In the genomic region with DNA sequence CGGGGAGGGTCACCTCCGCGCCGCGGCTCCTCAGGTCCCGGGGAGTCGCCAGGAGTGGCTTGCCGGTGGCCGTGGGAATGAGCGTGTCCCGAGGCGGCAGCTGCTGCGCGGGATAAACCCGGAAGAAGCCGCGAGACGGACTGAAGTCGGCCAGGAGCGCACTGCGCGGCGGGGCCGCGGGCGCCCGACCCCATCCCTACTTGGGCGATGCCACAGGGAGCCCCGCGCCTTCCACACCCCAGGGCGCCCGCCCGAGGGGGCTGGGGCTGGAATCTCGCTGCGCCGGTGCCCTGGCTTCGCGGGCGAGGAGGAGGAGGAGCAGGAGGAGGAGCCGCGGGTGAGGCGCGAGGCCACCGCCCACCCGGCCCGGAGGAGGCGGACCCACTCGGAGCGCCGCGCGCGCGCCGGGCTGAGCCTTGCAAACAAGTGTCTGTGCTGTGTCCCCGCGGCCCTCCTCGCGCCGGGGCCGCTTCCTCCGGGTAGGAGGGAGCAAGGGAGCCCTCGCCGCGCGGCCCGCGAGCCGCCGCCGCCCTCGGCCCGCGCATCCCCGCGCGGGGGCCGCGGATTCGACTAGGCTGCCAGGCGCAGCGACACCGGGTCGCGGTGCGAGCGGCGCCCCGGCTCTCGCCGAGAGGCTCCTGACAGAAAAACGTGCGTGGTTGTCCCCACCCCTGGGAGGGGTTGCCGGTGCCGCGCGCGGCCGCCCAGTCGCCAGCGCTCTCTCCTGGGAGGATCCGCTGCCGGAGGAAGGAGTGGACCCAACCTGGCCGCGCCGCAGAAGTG, we compare ENCODE assay signal across 1 cellular context.
TF ChIP-seq lines count a peak whose summit lies in the region.

A gene (plus strand): TSS at position 412 of the 783 bp plus-strand sequence.

TF ChIP-seq in K562, 482 proteins besides CTCF, POLR2A, EP300 and RAD21 (continued from another document and continues in another):
- peak; percentile 67 for TF ChIP-seq ZFX (CRISPR knock-in tag; IDR thresholded peaks at IDR 0.05)
- TF ChIP-seq FOXK1 (CRISPR knock-in tag; IDR thresholded peaks at IDR 0.05; ENCODE audit: borderline replicate concordance): no peak
- TF ChIP-seq ATF7 (IDR thresholded peaks at IDR 0.05): peak; percentile 41; the same call in 1 of the 2 replicates
- TF ChIP-seq RFX7 (CRISPR knock-in tag; IDR thresholded peaks at IDR 0.05): no peak
- TF ChIP-seq, protein P1, sequence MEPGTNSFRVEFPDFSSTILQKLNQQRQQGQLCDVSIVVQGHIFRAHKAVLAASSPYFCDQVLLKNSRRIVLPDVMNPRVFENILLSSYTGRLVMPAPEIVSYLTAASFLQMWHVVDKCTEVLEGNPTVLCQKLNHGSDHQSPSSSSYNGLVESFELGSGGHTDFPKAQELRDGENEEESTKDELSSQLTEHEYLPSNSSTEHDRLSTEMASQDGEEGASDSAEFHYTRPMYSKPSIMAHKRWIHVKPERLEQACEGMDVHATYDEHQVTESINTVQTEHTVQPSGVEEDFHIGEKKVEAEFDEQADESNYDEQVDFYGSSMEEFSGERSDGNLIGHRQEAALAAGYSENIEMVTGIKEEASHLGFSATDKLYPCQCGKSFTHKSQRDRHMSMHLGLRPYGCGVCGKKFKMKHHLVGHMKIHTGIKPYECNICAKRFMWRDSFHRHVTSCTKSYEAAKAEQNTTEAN (CRISPR knock-in tag; IDR thresholded peaks at IDR 0.05): no peak
- TF ChIP-seq, protein P2, sequence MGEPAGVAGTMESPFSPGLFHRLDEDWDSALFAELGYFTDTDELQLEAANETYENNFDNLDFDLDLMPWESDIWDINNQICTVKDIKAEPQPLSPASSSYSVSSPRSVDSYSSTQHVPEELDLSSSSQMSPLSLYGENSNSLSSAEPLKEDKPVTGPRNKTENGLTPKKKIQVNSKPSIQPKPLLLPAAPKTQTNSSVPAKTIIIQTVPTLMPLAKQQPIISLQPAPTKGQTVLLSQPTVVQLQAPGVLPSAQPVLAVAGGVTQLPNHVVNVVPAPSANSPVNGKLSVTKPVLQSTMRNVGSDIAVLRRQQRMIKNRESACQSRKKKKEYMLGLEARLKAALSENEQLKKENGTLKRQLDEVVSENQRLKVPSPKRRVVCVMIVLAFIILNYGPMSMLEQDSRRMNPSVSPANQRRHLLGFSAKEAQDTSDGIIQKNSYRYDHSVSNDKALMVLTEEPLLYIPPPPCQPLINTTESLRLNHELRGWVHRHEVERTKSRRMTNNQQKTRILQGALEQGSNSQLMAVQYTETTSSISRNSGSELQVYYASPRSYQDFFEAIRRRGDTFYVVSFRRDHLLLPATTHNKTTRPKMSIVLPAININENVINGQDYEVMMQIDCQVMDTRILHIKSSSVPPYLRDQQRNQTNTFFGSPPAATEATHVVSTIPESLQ (CRISPR knock-in tag; IDR thresholded peaks at IDR 0.05): no peak; the same call in 1 of the 2 replicates
- TF ChIP-seq SMARCA4 (IDR thresholded peaks at IDR 0.05): no peak
- TF ChIP-seq PURB (CRISPR knock-in tag; IDR thresholded peaks at IDR 0.05; ENCODE audit: low read depth): no peak
- TF ChIP-seq HOXB6 (CRISPR knock-in tag; IDR thresholded peaks at IDR 0.05; ENCODE audit: borderline replicate concordance): no peak
- TF ChIP-seq, protein P3, sequence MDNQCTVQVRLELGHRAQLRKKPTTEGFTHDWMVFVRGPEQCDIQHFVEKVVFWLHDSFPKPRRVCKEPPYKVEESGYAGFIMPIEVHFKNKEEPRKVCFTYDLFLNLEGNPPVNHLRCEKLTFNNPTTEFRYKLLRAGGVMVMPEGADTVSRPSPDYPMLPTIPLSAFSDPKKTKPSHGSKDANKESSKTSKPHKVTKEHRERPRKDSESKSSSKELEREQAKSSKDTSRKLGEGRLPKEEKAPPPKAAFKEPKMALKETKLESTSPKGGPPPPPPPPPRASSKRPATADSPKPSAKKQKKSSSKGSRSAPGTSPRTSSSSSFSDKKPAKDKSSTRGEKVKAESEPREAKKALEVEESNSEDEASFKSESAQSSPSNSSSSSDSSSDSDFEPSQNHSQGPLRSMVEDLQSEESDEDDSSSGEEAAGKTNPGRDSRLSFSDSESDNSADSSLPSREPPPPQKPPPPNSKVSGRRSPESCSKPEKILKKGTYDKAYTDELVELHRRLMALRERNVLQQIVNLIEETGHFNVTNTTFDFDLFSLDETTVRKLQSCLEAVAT (IDR thresholded peaks at IDR 0.05): no peak
- no peak for TF ChIP-seq SMC3 (conservative IDR thresholded peaks at IDR 0.05; ENCODE audit: insufficient read depth, low read depth, low read length)
- no peak for TF ChIP-seq HDAC6 (IDR thresholded peaks at IDR 0.05; ENCODE audit: low read depth, low read length)
- TF ChIP-seq MIER1 (IDR thresholded peaks at IDR 0.05; ENCODE audit: low read depth): no peak
- TF ChIP-seq GTF2F1 (IDR thresholded peaks at IDR 0.05; ENCODE audit: low read depth, low read length): no peak; the same call in 1 of the 2 replicates
- TF ChIP-seq, protein P4, sequence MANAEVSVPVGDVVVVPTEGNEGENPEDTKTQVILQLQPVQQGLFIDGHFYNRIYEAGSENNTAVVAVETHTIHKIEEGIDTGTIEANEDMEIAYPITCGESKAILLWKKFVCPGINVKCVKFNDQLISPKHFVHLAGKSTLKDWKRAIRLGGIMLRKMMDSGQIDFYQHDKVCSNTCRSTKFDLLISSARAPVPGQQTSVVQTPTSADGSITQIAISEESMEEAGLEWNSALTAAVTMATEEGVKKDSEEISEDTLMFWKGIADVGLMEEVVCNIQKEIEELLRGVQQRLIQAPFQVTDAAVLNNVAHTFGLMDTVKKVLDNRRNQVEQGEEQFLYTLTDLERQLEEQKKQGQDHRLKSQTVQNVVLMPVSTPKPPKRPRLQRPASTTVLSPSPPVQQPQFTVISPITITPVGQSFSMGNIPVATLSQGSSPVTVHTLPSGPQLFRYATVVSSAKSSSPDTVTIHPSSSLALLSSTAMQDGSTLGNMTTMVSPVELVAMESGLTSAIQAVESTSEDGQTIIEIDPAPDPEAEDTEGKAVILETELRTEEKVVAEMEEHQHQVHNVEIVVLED (CRISPR knock-in tag; IDR thresholded peaks at IDR 0.05): peak; percentile 30; the same call in 1 of the 2 replicates
- TF ChIP-seq ZNF347 (CRISPR knock-in tag; IDR thresholded peaks at IDR 0.05; ENCODE audit: low read depth): no peak
- no peak for TF ChIP-seq CHD2 (IDR thresholded peaks at IDR 0.05; ENCODE audit: low read depth, low read length)
- no peak for TF ChIP-seq TCF7 (IDR thresholded peaks at IDR 0.05; ENCODE audit: borderline replicate concordance)
- TF ChIP-seq KDM1A (IDR thresholded peaks at IDR 0.05): no peak
- no peak for TF ChIP-seq NFYB (IDR thresholded peaks at IDR 0.05; ENCODE audit: extremely low read depth, insufficient read length)
- no peak for TF ChIP-seq POLR3G (IDR thresholded peaks at IDR 0.05; ENCODE audit: extremely low read depth, insufficient read length, insufficient replicate concordance)
- no peak for TF ChIP-seq TFAM (CRISPR knock-in tag; conservative IDR thresholded peaks at IDR 0.05)
- TF ChIP-seq ZNF696 (CRISPR knock-in tag; conservative IDR thresholded peaks at IDR 0.05): no peak
- no peak for TF ChIP-seq U2AF2 (optimal IDR thresholded peaks at IDR 0.05; ENCODE audit: low read depth, low read length)
- TF ChIP-seq, protein P5, sequence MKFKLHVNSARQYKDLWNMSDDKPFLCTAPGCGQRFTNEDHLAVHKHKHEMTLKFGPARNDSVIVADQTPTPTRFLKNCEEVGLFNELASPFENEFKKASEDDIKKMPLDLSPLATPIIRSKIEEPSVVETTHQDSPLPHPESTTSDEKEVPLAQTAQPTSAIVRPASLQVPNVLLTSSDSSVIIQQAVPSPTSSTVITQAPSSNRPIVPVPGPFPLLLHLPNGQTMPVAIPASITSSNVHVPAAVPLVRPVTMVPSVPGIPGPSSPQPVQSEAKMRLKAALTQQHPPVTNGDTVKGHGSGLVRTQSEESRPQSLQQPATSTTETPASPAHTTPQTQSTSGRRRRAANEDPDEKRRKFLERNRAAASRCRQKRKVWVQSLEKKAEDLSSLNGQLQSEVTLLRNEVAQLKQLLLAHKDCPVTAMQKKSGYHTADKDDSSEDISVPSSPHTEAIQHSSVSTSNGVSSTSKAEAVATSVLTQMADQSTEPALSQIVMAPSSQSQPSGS (CRISPR knock-in tag; IDR thresholded peaks at IDR 0.05): no peak
- TF ChIP-seq ZNF324 (CRISPR knock-in tag; IDR thresholded peaks at IDR 0.05): no peak
- TF ChIP-seq, protein P6, sequence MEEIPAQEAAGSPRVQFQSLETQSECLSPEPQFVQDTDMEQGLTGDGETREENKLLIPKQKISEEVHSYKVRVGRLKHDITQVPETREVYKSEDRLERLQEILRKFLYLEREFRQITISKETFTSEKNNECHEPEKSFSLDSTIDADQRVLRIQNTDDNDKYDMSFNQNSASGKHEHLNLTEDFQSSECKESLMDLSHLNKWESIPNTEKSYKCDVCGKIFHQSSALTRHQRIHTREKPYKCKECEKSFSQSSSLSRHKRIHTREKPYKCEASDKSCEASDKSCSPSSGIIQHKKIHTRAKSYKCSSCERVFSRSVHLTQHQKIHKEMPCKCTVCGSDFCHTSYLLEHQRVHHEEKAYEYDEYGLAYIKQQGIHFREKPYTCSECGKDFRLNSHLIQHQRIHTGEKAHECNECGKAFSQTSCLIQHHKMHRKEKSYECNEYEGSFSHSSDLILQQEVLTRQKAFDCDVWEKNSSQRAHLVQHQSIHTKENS (CRISPR knock-in tag; IDR thresholded peaks at IDR 0.05): no peak
- no peak for TF ChIP-seq PCBP1 (IDR thresholded peaks at IDR 0.05; ENCODE audit: low read depth, low read length, poor library complexity, severe bottlenecking)
- TF ChIP-seq, protein P7, sequence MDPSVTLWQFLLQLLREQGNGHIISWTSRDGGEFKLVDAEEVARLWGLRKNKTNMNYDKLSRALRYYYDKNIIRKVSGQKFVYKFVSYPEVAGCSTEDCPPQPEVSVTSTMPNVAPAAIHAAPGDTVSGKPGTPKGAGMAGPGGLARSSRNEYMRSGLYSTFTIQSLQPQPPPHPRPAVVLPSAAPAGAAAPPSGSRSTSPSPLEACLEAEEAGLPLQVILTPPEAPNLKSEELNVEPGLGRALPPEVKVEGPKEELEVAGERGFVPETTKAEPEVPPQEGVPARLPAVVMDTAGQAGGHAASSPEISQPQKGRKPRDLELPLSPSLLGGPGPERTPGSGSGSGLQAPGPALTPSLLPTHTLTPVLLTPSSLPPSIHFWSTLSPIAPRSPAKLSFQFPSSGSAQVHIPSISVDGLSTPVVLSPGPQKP (CRISPR knock-in tag; IDR thresholded peaks at IDR 0.05): no peak
- no peak for TF ChIP-seq MTA2 (IDR thresholded peaks at IDR 0.05; ENCODE audit: low read depth)
- no peak for TF ChIP-seq ZNF143 (CRISPR knock-in tag; IDR thresholded peaks at IDR 0.05)
- TF ChIP-seq, protein P8, sequence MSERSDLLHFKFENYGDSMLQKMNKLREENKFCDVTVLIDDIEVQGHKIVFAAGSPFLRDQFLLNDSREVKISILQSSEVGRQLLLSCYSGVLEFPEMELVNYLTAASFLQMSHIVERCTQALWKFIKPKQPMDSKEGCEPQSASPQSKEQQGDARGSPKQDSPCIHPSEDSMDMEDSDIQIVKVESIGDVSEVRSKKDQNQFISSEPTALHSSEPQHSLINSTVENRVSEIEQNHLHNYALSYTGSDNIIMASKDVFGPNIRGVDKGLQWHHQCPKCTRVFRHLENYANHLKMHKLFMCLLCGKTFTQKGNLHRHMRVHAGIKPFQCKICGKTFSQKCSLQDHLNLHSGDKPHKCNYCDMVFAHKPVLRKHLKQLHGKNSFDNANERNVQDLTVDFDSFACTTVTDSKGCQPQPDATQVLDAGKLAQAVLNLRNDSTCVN (CRISPR knock-in tag; IDR thresholded peaks at IDR 0.05): no peak
- TF ChIP-seq, protein P9, sequence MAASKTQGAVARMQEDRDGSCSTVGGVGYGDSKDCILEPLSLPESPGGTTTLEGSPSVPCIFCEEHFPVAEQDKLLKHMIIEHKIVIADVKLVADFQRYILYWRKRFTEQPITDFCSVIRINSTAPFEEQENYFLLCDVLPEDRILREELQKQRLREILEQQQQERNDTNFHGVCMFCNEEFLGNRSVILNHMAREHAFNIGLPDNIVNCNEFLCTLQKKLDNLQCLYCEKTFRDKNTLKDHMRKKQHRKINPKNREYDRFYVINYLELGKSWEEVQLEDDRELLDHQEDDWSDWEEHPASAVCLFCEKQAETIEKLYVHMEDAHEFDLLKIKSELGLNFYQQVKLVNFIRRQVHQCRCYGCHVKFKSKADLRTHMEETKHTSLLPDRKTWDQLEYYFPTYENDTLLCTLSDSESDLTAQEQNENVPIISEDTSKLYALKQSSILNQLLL (CRISPR knock-in tag; IDR thresholded peaks at IDR 0.05; ENCODE audit: borderline replicate concordance): no peak
- TF ChIP-seq, protein P10, sequence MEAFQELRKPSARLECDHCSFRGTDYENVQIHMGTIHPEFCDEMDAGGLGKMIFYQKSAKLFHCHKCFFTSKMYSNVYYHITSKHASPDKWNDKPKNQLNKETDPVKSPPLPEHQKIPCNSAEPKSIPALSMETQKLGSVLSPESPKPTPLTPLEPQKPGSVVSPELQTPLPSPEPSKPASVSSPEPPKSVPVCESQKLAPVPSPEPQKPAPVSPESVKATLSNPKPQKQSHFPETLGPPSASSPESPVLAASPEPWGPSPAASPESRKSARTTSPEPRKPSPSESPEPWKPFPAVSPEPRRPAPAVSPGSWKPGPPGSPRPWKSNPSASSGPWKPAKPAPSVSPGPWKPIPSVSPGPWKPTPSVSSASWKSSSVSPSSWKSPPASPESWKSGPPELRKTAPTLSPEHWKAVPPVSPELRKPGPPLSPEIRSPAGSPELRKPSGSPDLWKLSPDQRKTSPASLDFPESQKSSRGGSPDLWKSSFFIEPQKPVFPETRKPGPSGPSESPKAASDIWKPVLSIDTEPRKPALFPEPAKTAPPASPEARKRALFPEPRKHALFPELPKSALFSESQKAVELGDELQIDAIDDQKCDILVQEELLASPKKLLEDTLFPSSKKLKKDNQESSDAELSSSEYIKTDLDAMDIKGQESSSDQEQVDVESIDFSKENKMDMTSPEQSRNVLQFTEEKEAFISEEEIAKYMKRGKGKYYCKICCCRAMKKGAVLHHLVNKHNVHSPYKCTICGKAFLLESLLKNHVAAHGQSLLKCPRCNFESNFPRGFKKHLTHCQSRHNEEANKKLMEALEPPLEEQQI (IDR thresholded peaks at IDR 0.05): no peak
- TF ChIP-seq, protein P11, sequence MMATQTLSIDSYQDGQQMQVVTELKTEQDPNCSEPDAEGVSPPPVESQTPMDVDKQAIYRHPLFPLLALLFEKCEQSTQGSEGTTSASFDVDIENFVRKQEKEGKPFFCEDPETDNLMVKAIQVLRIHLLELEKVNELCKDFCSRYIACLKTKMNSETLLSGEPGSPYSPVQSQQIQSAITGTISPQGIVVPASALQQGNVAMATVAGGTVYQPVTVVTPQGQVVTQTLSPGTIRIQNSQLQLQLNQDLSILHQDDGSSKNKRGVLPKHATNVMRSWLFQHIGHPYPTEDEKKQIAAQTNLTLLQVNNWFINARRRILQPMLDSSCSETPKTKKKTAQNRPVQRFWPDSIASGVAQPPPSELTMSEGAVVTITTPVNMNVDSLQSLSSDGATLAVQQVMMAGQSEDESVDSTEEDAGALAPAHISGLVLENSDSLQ (IDR thresholded peaks at IDR 0.05): no peak
- no peak for TF ChIP-seq EWSR1 (IDR thresholded peaks at IDR 0.05; ENCODE audit: borderline replicate concordance, low read depth, partially characterized antibody)
- TF ChIP-seq CBX1 (IDR thresholded peaks at IDR 0.05; ENCODE audit: low read depth): no peak
- peak; percentile 68; the same call in 1 of the 2 replicates for TF ChIP-seq KLF13 (tag; IDR thresholded peaks at IDR 0.05; ENCODE audit: borderline replicate concordance, low read depth)
- TF ChIP-seq, protein P12, sequence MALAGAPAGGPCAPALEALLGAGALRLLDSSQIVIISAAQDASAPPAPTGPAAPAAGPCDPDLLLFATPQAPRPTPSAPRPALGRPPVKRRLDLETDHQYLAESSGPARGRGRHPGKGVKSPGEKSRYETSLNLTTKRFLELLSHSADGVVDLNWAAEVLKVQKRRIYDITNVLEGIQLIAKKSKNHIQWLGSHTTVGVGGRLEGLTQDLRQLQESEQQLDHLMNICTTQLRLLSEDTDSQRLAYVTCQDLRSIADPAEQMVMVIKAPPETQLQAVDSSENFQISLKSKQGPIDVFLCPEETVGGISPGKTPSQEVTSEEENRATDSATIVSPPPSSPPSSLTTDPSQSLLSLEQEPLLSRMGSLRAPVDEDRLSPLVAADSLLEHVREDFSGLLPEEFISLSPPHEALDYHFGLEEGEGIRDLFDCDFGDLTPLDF (CRISPR knock-in tag; IDR thresholded peaks at IDR 0.05): peak; percentile 76; the same call in 1 of the 2 replicates
- no peak for TF ChIP-seq ZC3H11A (IDR thresholded peaks at IDR 0.05; ENCODE audit: low read depth, low read length)
